ENCODE assay signal across 8 cellular contexts in the genomic region with DNA sequence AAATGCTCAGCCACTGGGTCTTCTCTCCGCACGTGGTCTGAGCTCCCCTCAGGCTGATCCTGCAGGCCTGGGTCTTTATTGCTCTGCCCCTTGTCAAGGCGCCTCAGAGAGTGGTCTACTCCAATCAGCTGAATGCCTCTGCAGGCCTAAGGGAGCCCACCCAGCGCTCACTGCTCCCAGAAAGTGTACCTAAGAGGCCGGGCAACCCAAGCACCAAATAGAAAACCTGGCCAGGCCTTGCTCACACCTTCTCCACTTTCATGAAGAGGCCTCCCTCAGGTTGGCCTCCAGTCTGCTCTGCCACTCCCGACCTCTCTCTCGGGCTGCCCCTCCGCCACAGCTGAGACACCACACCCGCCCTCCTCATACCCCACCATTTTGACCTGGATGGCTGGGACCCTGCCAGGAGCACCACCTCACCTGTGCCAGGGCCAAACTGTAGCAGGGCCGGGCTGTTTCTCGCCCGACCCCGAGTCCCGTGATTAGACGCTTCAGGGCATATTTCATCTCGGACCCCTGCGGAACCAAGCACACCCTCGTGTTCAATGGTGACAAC. TPM values are rescaled to one million over a fixed set of nuclear protein-coding genes. Genes with fewer than 3 reads are reported as not detected.
A peak's percentile ranks its signal among the peaks of the same experiment; 100 is the strongest.
DNase-seq lines count a peak whose midpoint lies in the region; ATAC-seq and TF ChIP-seq lines count a peak whose summit lies in the region.

No MANE protein-coding gene starts in this region.

- H3K27ac Mint-ChIP-seq in memory B cell = peak overlapping the region; percentile 87

- H3K9me3 Mint-ChIP-seq in memory B cell = no peaks in the 10 kb centered on the region

- peak overlapping the region; percentile 97 for H3K4me3 Mint-ChIP-seq in memory B cell

- H3K4me1 Mint-ChIP-seq in memory B cell = peaks cover 15% of the 10 kb centered on the region

- H3K9me3 ChIP-seq in body of pancreas (no peaks in the 10 kb centered on the region), uterus (no peaks in the 10 kb centered on the region)

- DNase-seq in Right ventricle myocardium superior = peak; percentile 21
- no peak for DNase-seq in Right ventricle myocardium inferior (ENCODE audit: missing footprints)
- DNase-seq in body of pancreas = peak in 1 of 4 donors; percentile 21
- DNase-seq in memory B cell (ENCODE audit: low spot score in 2 of 2) = no peak
- peak in 1 of 2 donors; percentile 30 for DNase-seq in uterus
- no peak for DNase-seq in omental fat pad (ENCODE audit: low spot score)

- H3K4me3 ChIP-seq in body of pancreas (peak overlapping the region; percentile 34 to 77), uterus (peak overlapping the region; percentile 74 to 82)

- intact Hi-C loops in Right ventricle myocardium superior (cut with DNase I) = loop anchor here (5.0 kb wide), 1 partner anchor 132 kb away; no protein-coding TSS in a partner anchor
- intact Hi-C loops in Right ventricle myocardium inferior (cut with DNase I) = no loop called here
- intact Hi-C loops in body of pancreas (cut with DNase I) = no loop called here
- intact Hi-C loops in uterus (cut with DNase I; ENCODE audit: low total_unique reads) = no loop called here

- H3K4me1 ChIP-seq in body of pancreas (peaks cover 41% of the 10 kb centered on the region), uterus (no peaks in the 10 kb centered on the region)

- H3K36me3 ChIP-seq in body of pancreas (replicated peaks in 1 of 2; ENCODE audit: insufficient read depth in 1 of 2, low read depth in 2 of 2) (peaks cover 12 to 20% of the 10 kb centered on the region in 2 donors), uterus (no peaks in the 10 kb centered on the region)

- no peaks in the 10 kb centered on the region for H3K27me3 ChIP-seq in body of pancreas
- no peaks in the 10 kb centered on the region for H3K27me3 ChIP-seq in uterus

- TF ChIP-seq POLR2A in body of pancreas (IDR thresholded peaks at IDR 0.05) (no peak), uterus (IDR thresholded peaks at IDR 0.05) (no peak)

- WGBS in body of pancreas, 2 donors = 13 to 35% methylated on average over 8 to 18 of the region's 18 CpGs

- H3K36me3 Mint-ChIP-seq in memory B cell = peaks cover 3% of the 10 kb centered on the region

- H3K27ac ChIP-seq in body of pancreas (peak overlapping the region in 1 of 4 donors; percentile 81), uterus (peak overlapping the region; percentile 24 to 82)

- no peak for TF ChIP-seq CTCF in body of pancreas (IDR thresholded peaks at IDR 0.05)
- no peak for TF ChIP-seq CTCF in uterus (IDR thresholded peaks at IDR 0.05)
- no peak for TF ChIP-seq CTCF in omental fat pad (IDR thresholded peaks at IDR 0.05)

- no peak for ATAC-seq in Right ventricle myocardium superior (ENCODE audit: poor library complexity)
- no peak for ATAC-seq in Right ventricle myocardium inferior
- no peak for ATAC-seq in body of pancreas
- ATAC-seq in memory B cell (ENCODE audit: low read depth) = no peak
- no peak for ATAC-seq in HG02588 (IDR thresholded peaks at IDR 0.05; ENCODE audit: unreplicated experiment)
- ATAC-seq in HG03520 (IDR thresholded peaks at IDR 0.05; ENCODE audit: unreplicated experiment) = no peak
- ATAC-seq in omental fat pad (ENCODE audit: low FRiP score) = no peak

- H3K27me3 Mint-ChIP-seq in memory B cell = peaks cover 2% of the 10 kb centered on the region

RNA-seq across cellular contexts. Expression of a gene that starts 0.7 kb away (rescaled TPM):
- total RNA-seq in Right ventricle myocardium superior (18.8 TPM), Right ventricle myocardium inferior (19.2 TPM), body of pancreas (100 to 1,000 TPM in 1 of 2 donors, 10 to 100 TPM in 1; 37.9 to 105 TPM), uterus (10 to 100 TPM; 10.9 to 64.7 (median 25.2) TPM), omental fat pad (100 to 1,000 TPM in 1 of 4 donors, 10 to 100 TPM in 3; 33.1 to 142 (median 39.1) TPM)

RNA-seq across cellular contexts. Expression of a gene that starts 5.9 kb away (rescaled TPM):
- total RNA-seq in Right ventricle myocardium superior (not detected), Right ventricle myocardium inferior (0.14 TPM), body of pancreas (10 to 100 TPM; 29.3 to 85.7 TPM), uterus (1 to 10 TPM in 1 of 4 donors, under 1 TPM in 2, not detected in 1; 0.21 to 4.4 (median 0.29) TPM), omental fat pad (under 1 TPM in 1 of 4 donors, not detected in 3; 0.37 TPM)

RNA-seq across cellular contexts. Expression of a gene that starts 29.8 kb away (rescaled TPM):
- 40.4 TPM for total RNA-seq in Right ventricle myocardium superior
- 48.6 TPM for total RNA-seq in Right ventricle myocardium inferior
- under 1 TPM; 0.33 to 0.78 TPM for total RNA-seq in body of pancreas
- total RNA-seq in uterus = 10 to 100 TPM in 1 of 4 donors, 1 to 10 TPM in 2, not detected in 1; 5.7 to 12.0 (median 6.8) TPM
- total RNA-seq in omental fat pad = 10 to 100 TPM in 2 of 4 donors, 1 to 10 TPM in 2; 2.8 to 14.2 (median 8.4) TPM

RNA-seq across cellular contexts. Expression of a gene that starts 55.8 kb away (rescaled TPM):
- 10.4 TPM for total RNA-seq in Right ventricle myocardium superior
- 12.4 TPM for total RNA-seq in Right ventricle myocardium inferior
- total RNA-seq in body of pancreas = 10 to 100 TPM; 19.2 to 58.0 TPM
- 10 to 100 TPM in 2 of 4 donors, 1 to 10 TPM in 2; 3.8 to 40.5 (median 13.6) TPM for total RNA-seq in uterus
- total RNA-seq in omental fat pad = 10 to 100 TPM in 3 of 4 donors, 1 to 10 TPM in 1; 6.0 to 46.0 (median 22.6) TPM

Comparison
In these comparisons a context has a peak if more than half of its experiments do, and no peak if none do; other contexts are left out.
1. RNA of a gene that starts 5.9 kb away (total RNA-seq): 29.3 to 85.7 TPM in body of pancreas; 0.21 to 4.4 TPM in uterus, 0.14 TPM in Right ventricle myocardium inferior (single experiment), not detected in Right ventricle myocardium superior (single experiment) and 0.37 TPM in omental fat pad; every median in the first group is over 4 times any median in the second.